8 cellular contexts compared by ENCODE assay signal in the genomic region with DNA sequence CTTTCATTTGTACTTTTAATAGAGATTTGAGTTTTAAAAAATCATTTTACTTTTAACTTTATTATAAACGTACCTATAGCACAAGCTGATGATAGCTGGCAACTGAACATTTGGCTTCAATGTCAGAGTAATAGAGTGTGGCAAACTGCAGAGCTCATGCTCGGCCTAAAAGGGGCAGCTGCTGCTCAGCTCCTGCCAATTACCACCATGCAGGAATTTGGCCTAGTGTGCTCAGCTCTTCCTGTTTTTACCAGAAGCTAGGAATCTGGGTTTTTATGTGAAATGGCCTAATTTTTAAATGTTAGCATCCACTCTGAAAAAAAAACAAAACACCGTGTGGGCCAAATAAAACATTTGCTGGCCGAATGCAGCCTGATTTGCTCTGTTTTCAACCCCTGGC. TPM values are rescaled to one million over a fixed set of nuclear protein-coding genes. Genes with fewer than 3 reads are reported as not detected.
DNase-seq lines count a peak whose midpoint lies in the region; ATAC-seq and TF ChIP-seq lines count a peak whose summit lies in the region.

No MANE protein-coding gene starts in this region.

- H3K4me1 Mint-ChIP-seq in activated CD4-positive, alpha-beta T cell treated with anti-CD3 and anti-CD28 coated beads, Interleukin-2, amount 10 ng/mL, durations not matched to agents 7 days and 5 days: peaks cover 48% of the 10 kb centered on the region

- POLR2A ChIA-PET in activated CD4-positive, alpha-beta T cell treated with anti-CD3 and anti-CD28 coated beads, Interleukin-2, amount 10 ng/mL, durations not matched to agents 7 days and 5 days (lab: Charles Lee): no interaction called here

- H3K9ac ChIP-seq in smooth muscle cell (ENCODE audit: low read depth): peak overlapping the region; percentile 91

- peaks cover 2% of the 10 kb centered on the region for H3K36me3 ChIP-seq in smooth muscle cell (ENCODE audit: low read depth)

- WGBS in smooth muscle cell (ENCODE audit: low lambda C conversion rate): 43% methylated on average over 4 of the region's 4 CpGs

- H3F3A ChIP-seq in smooth muscle cell (ENCODE audit: low read depth): no peaks in the 10 kb centered on the region

- H3K9me3 ChIP-seq in smooth muscle cell (replicated peaks; ENCODE audit: low read depth): no peaks in the 10 kb centered on the region

- no peak overlapping the region for H2AFZ ChIP-seq in smooth muscle cell (ENCODE audit: low read depth)

- no peak for TF ChIP-seq CTCF in VCaP (conservative IDR thresholded peaks at IDR 0.05)
- TF ChIP-seq CTCF in foreskin fibroblast (IDR thresholded peaks at IDR 0.05; ENCODE audit: low read depth, low read length): no peak
- no peak for TF ChIP-seq CTCF in smooth muscle cell (IDR thresholded peaks at IDR 0.05; ENCODE audit: borderline replicate concordance, insufficient read depth, poor library complexity, severe bottlenecking)

- no peaks in the 10 kb centered on the region for H3K27me3 Mint-ChIP-seq in activated CD4-positive, alpha-beta T cell treated with anti-CD3 and anti-CD28 coated beads, Interleukin-2, amount 10 ng/mL, durations not matched to agents 7 days and 5 days

- no peak for DNase-seq in activated CD4-positive, alpha-beta T cell treated with anti-CD3 and anti-CD28 coated beads, Interleukin-2, amount 10 ng/mL, durations not matched to agents 7 days and 5 days
- no peak for DNase-seq in activated CD4-positive, alpha-beta T cell treated with anti-CD3 and anti-CD28 coated beads, Interleukin-2, amount 50 U/mL, for 1 hour
- DNase-seq in foreskin fibroblast: peak; percentile 67 to 78
- DNase-seq in smooth muscle cell (lab: John Stamatoyannopoulos, UW; ENCODE audit: unreplicated experiment): no peak
- no peak for DNase-seq in stimulated activated CD8-positive, alpha-beta memory T cell treated with anti-CD3 and anti-CD28 coated beads, Interleukin-4, amount 100 ng/mL, for 48 hours

- H3K4me3 Mint-ChIP-seq in activated CD4-positive, alpha-beta T cell treated with anti-CD3 and anti-CD28 coated beads, Interleukin-2, amount 10 ng/mL, durations not matched to agents 7 days and 5 days: peak overlapping the region; percentile 87

- H3K4me1 ChIP-seq in smooth muscle cell (ENCODE audit: low read depth): peaks cover 30% of the 10 kb centered on the region

- H3K9me3 Mint-ChIP-seq in activated CD4-positive, alpha-beta T cell treated with anti-CD3 and anti-CD28 coated beads, Interleukin-2, amount 10 ng/mL, durations not matched to agents 7 days and 5 days: no peaks in the 10 kb centered on the region

- ATAC-seq in GM18502 (IDR thresholded peaks at IDR 0.05; ENCODE audit: poor library complexity, unreplicated experiment) (no peak), HG02852 (IDR thresholded peaks at IDR 0.05; ENCODE audit: unreplicated experiment) (no peak)

- CTCF ChIA-PET in activated CD4-positive, alpha-beta T cell treated with anti-CD3 and anti-CD28 coated beads, Interleukin-2, amount 10 ng/mL, durations not matched to agents 7 days and 5 days (lab: Charles Lee): interaction anchor here (0.9 to 3.5 kb wide), 5 partner anchors 9 to 125 kb away, joined by 3 to 20 read pairs (median 4); a partner anchor contains a TSS

- peaks cover 65% of the 10 kb centered on the region for H3K79me2 ChIP-seq in smooth muscle cell (ENCODE audit: low read depth)

- H4K20me1 ChIP-seq in smooth muscle cell (ENCODE audit: low read depth): no peaks in the 10 kb centered on the region

- H3K27ac ChIP-seq in VCaP (peak overlapping the region; percentile 87), smooth muscle cell (ENCODE audit: low read depth) (peak overlapping the region; percentile 96)

- peak overlapping the region; percentile 93 for H3K4me2 ChIP-seq in smooth muscle cell

- peaks cover 15% of the 10 kb centered on the region for H3K36me3 Mint-ChIP-seq in activated CD4-positive, alpha-beta T cell treated with anti-CD3 and anti-CD28 coated beads, Interleukin-2, amount 10 ng/mL, durations not matched to agents 7 days and 5 days (ENCODE audit: low read depth)

- peak overlapping the region in 1 of 2 donors; percentile 90 for H3K4me3 ChIP-seq in foreskin fibroblast (ENCODE audit: low read depth in 1 of 2, low read length in 2 of 2)
- H3K4me3 ChIP-seq in smooth muscle cell: no peak overlapping the region

- no peaks in the 10 kb centered on the region for H3K27me3 ChIP-seq in smooth muscle cell (ENCODE audit: low read depth)

- H3K27ac Mint-ChIP-seq in activated CD4-positive, alpha-beta T cell treated with anti-CD3 and anti-CD28 coated beads, Interleukin-2, amount 10 ng/mL, durations not matched to agents 7 days and 5 days: peak overlapping the region; percentile 95

RNA-seq across cellular contexts. Expression of a gene that starts 1.8 kb away (rescaled TPM):
- 10 to 100 TPM; 24.9 to 27.2 TPM for total RNA-seq in activated CD4-positive, alpha-beta T cell treated with anti-CD3 and anti-CD28 coated beads, Interleukin-2, amount 10 ng/mL, durations not matched to agents 7 days and 5 days
- total RNA-seq in smooth muscle cell: 17.3 and 17.4 TPM in 2 replicates
- 13.2 and 13.4 TPM in 2 replicates for polyA plus RNA-seq in smooth muscle cell

RNA-seq across cellular contexts. Expression of a gene that starts 2.0 kb away (rescaled TPM):
- total RNA-seq in activated CD4-positive, alpha-beta T cell treated with anti-CD3 and anti-CD28 coated beads, Interleukin-2, amount 10 ng/mL, durations not matched to agents 7 days and 5 days: 10 to 100 TPM; 47.9 to 50.6 TPM
- total RNA-seq in smooth muscle cell: 23.1 and 28.9 TPM in 2 replicates
- 26.5 and 26.8 TPM in 2 replicates for polyA plus RNA-seq in smooth muscle cell

RNA-seq across cellular contexts. Expression of a gene that starts 13.3 kb away (rescaled TPM):
- under 1 TPM; 0.69 TPM for total RNA-seq in activated CD4-positive, alpha-beta T cell treated with anti-CD3 and anti-CD28 coated beads, Interleukin-2, amount 10 ng/mL, durations not matched to agents 7 days and 5 days
- total RNA-seq in smooth muscle cell: 0.09 and 0.76 TPM in 2 replicates
- 0.90 TPM in 1 of 2 replicates, not detected in the other for polyA plus RNA-seq in smooth muscle cell

Comparison
In these comparisons a context has a peak if more than half of its experiments do, and no peak if none do; other contexts are left out.
1. DNase-seq: peak in foreskin fibroblast (2 of 2); none in activated CD4-positive, alpha-beta T cell treated with anti-CD3 and anti-CD28 coated beads, Interleukin-2, amount 10 ng/mL, durations not matched to agents 7 days and 5 days (single experiment), activated CD4-positive, alpha-beta T cell treated with anti-CD3 and anti-CD28 coated beads, Interleukin-2, amount 50 U/mL, for 1 hour (single experiment), smooth muscle cell (single experiment) and stimulated activated CD8-positive, alpha-beta memory T cell treated with anti-CD3 and anti-CD28 coated beads, Interleukin-4, amount 100 ng/mL, for 48 hours (single experiment).